Comparison of ENCODE assay signal across 2 cellular contexts in the genomic region with DNA sequence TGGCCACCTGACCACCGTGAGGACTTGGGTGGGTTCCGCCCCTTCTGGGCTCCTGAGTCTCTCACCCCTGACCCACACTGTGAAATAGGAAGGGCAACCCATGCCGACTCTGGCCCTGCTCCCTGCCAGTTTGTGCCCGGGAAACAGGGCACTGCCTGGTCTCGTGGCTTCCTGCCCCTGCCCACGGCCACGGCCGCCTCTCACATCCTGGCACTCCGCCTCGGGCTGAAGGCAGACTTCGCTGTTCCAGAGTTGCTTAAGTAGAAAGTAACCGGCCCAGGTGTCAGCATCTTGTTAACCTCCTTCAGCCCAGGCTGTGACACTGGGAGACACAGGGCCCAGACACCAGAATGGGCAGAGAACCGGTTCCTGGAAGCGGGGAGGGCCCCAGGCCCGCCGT.
A peak's percentile ranks its signal among the peaks of the same experiment; 100 is the strongest.
TF ChIP-seq lines count a peak whose summit lies in the region.

No MANE protein-coding gene starts in this region.

TF ChIP-seq in liver, 16 proteins besides CTCF, POLR2A, EP300 and RAD21:
- TF ChIP-seq TAF1 (conservative IDR thresholded peaks at IDR 0.05) (no peak), FOXA1 (IDR thresholded peaks at IDR 0.05) (no peak), EGR1 (IDR thresholded peaks at IDR 0.05; ENCODE audit: low read depth in 2 of 2) (no peak), FOXA2 (IDR thresholded peaks at IDR 0.05) (no peak), NR2F2 (IDR thresholded peaks at IDR 0.05) (no peak), RXRA (IDR thresholded peaks at IDR 0.05) (peak in 1 of 2 donors; percentile 62), JUND (IDR thresholded peaks at IDR 0.05) (no peak), SP1 (IDR thresholded peaks at IDR 0.05) (no peak), HNF4A (conservative IDR thresholded peaks at IDR 0.05) (peak; percentile 8 to 30), HNF4G (IDR thresholded peaks at IDR 0.05) (no peak)
- TF ChIP-seq, protein P1, sequence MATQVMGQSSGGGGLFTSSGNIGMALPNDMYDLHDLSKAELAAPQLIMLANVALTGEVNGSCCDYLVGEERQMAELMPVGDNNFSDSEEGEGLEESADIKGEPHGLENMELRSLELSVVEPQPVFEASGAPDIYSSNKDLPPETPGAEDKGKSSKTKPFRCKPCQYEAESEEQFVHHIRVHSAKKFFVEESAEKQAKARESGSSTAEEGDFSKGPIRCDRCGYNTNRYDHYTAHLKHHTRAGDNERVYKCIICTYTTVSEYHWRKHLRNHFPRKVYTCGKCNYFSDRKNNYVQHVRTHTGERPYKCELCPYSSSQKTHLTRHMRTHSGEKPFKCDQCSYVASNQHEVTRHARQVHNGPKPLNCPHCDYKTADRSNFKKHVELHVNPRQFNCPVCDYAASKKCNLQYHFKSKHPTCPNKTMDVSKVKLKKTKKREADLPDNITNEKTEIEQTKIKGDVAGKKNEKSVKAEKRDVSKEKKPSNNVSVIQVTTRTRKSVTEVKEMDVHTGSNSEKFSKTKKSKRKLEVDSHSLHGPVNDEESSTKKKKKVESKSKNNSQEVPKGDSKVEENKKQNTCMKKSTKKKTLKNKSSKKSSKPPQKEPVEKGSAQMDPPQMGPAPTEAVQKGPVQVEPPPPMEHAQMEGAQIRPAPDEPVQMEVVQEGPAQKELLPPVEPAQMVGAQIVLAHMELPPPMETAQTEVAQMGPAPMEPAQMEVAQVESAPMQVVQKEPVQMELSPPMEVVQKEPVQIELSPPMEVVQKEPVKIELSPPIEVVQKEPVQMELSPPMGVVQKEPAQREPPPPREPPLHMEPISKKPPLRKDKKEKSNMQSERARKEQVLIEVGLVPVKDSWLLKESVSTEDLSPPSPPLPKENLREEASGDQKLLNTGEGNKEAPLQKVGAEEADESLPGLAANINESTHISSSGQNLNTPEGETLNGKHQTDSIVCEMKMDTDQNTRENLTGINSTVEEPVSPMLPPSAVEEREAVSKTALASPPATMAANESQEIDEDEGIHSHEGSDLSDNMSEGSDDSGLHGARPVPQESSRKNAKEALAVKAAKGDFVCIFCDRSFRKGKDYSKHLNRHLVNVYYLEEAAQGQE (IDR thresholded peaks at IDR 0.05): no peak
- TF ChIP-seq, protein P2, sequence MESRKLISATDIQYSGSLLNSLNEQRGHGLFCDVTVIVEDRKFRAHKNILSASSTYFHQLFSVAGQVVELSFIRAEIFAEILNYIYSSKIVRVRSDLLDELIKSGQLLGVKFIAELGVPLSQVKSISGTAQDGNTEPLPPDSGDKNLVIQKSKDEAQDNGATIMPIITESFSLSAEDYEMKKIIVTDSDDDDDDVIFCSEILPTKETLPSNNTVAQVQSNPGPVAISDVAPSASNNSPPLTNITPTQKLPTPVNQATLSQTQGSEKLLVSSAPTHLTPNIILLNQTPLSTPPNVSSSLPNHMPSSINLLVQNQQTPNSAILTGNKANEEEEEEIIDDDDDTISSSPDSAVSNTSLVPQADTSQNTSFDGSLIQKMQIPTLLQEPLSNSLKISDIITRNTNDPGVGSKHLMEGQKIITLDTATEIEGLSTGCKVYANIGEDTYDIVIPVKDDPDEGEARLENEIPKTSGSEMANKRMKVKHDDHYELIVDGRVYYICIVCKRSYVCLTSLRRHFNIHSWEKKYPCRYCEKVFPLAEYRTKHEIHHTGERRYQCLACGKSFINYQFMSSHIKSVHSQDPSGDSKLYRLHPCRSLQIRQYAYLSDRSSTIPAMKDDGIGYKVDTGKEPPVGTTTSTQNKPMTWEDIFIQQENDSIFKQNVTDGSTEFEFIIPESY (IDR thresholded peaks at IDR 0.05): no peak
- TF ChIP-seq, protein P3, sequence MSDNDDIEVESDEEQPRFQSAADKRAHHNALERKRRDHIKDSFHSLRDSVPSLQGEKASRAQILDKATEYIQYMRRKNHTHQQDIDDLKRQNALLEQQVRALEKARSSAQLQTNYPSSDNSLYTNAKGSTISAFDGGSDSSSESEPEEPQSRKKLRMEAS (IDR thresholded peaks at IDR 0.05): no peak
- TF ChIP-seq, protein P4, sequence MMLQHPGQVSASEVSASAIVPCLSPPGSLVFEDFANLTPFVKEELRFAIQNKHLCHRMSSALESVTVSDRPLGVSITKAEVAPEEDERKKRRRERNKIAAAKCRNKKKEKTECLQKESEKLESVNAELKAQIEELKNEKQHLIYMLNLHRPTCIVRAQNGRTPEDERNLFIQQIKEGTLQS (IDR thresholded peaks at IDR 0.05): no peak
TF ChIP-seq in liver: peak in this region for 2.

TF ChIP-seq in HepG2, 621 proteins besides CTCF, POLR2A, EP300 and RAD21:
- TF ChIP-seq ZNF850 (CRISPR knock-in tag; conservative IDR thresholded peaks at IDR 0.05) (no peak), SUZ12 (IDR thresholded peaks at IDR 0.05; ENCODE audit: low read depth, low read length) (no peak), KLF16 (CRISPR knock-in tag; IDR thresholded peaks at IDR 0.05) (no peak), ZNF501 (CRISPR knock-in tag; IDR thresholded peaks at IDR 0.05) (no peak), ZNF891 (CRISPR knock-in tag; IDR thresholded peaks at IDR 0.05) (no peak)
TF ChIP-seq in HepG2: peak in this region for 0.
